1 cellular context compared by ENCODE assay signal in the genomic region with DNA sequence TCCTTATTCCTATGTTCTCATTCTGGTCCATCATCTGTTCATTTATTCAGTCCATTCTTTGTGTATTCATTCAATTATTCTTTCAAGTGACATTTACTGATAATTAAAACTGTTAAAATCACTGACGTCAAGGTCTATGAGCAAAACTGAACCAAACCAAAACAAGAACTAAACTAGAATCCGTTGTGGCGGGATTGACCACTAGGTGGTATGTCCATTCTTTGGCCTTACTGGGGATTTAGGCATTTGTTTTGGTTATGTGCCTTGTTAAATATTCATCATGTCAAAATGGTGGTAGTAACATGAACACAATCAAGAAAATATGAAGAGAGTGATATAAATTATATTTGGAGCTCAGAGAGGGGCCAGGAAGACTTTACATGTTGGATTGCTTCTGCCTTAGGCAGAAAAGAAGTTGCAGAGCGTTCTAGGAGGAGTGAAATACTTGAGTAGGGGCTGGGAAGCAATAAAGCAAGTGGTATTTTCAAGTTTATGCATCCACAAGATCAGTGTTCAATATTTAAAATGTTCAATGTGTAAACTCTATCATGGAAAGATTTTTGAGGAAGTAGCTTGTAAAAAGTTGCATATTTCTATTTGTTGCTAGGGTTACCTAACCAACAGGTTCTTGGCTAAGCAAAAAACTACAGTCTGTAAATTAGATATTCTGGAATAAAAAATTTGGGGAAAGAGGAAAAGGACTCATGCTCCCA.
TF ChIP-seq lines count a peak whose summit lies in the region.

No MANE protein-coding gene starts in this region.

TF ChIP-seq in endothelial cell of umbilical vein, 7 proteins besides CTCF, POLR2A, EP300 and RAD21:
- TF ChIP-seq FOS (IDR thresholded peaks at IDR 0.05; ENCODE audit: borderline replicate concordance, insufficient read depth, low read length) (no peak), MYC (IDR thresholded peaks at IDR 0.05; ENCODE audit: low read depth, low read length) (no peak), POLR2AphosphoS5 (IDR thresholded peaks at IDR 0.05; ENCODE audit: insufficient read depth, low read depth, low read length) (no peak), GATA2 (IDR thresholded peaks at IDR 0.05; ENCODE audit: insufficient read depth, insufficient read length, low read depth, low read length) (no peak), MAX (IDR thresholded peaks at IDR 0.05; ENCODE audit: insufficient read depth, insufficient read length) (no peak), EZH2 (IDR thresholded peaks at IDR 0.05; ENCODE audit: borderline replicate concordance, low read depth, low read length, severe bottlenecking) (no peak), JUN (IDR thresholded peaks at IDR 0.05; ENCODE audit: borderline replicate concordance, insufficient read depth, insufficient read length, low read depth) (no peak)
